Comparison of ENCODE assay signal across 21 cellular contexts in genomic region chr5:87109749-87110148, GRCh38.
"Had no signal": no experiment of that assay in that cellular context is flagged by ENCODE, and none has a peak within 500 bp of the region (broad histone marks: within the 10 kb centered on the region; RNA-seq: fewer than 3 reads in every experiment).

No MANE protein-coding gene starts in this region.

- H3K4me2 ChIP-seq: smooth muscle cell had no signal

- H3K4me1 Mint-ChIP-seq: endodermal cell had no signal

- DNase-seq: activated CD4-positive, alpha-beta memory T cell treated with anti-CD3 and anti-CD28 coated beads, Interleukin-2, amount 10 ng/mL, durations not matched to agents 7 days and 5 days; activated CD4-positive, alpha-beta T cell treated with anti-CD3 and anti-CD28 coated beads, Interleukin-2, amount 10 ng/mL, durations not matched to agents 24 days and 14 days; activated CD8-positive, alpha-beta memory T cell treated with anti-CD3 and anti-CD28 coated beads, Interleukin-2, amount 10 ng/mL, durations not matched to agents 7 days and 5 days; activated gamma-delta T cell; activated naive CD4-positive, alpha-beta T cell treated with anti-CD3 and anti-CD28 coated beads, Interleukin-2, amount 50 U/mL, for 16 hours; activated naive CD8-positive, alpha-beta T cell treated with anti-CD3 and anti-CD28 coated beads, Interleukin-2, amount 50 U/mL, for 24 hours; cerebellar nuclear complex; endodermal cell; head of caudate nucleus; hypothalamus; occipital lobe; sigmoid colon; stimulated activated CD4-positive, alpha-beta T cell treated with anti-CD3 and anti-CD28 coated beads, Interleukin-2, amount 100 ng/mL, for 48 hours; substantia nigra; T-helper 1 cell; thyroid gland had no signal

- H3K27ac ChIP-seq: coronary artery, gastroesophageal sphincter, sigmoid colon, thyroid gland had no signal

- H3K9me3 Mint-ChIP-seq: endodermal cell had no signal

- H3K4me3 ChIP-seq: coronary artery, gastroesophageal sphincter, sigmoid colon, smooth muscle cell, thyroid gland had no signal

- H3K27me3 Mint-ChIP-seq: activated CD4-positive, alpha-beta memory T cell treated with anti-CD3 and anti-CD28 coated beads, Interleukin-2, amount 10 ng/mL, durations not matched to agents 7 days and 5 days; activated CD4-positive, alpha-beta T cell treated with anti-CD3 and anti-CD28 coated beads, Interleukin-2, amount 10 ng/mL, durations not matched to agents 24 days and 14 days; activated CD8-positive, alpha-beta memory T cell treated with anti-CD3 and anti-CD28 coated beads, Interleukin-2, amount 10 ng/mL, durations not matched to agents 7 days and 5 days; activated naive CD8-positive, alpha-beta T cell treated with anti-CD3 and anti-CD28 coated beads, Interleukin-2, amount 50 U/mL, for 24 hours; stimulated activated naive CD8-positive, alpha-beta T cell treated with anti-CD3 and anti-CD28 coated beads, Interleukin-15, Interleukin-2, amounts not matched to agents 100 ng/mL and 50 ng/mL, for 24 hours had no signal

- H3K4me3 Mint-ChIP-seq: activated CD4-positive, alpha-beta memory T cell treated with anti-CD3 and anti-CD28 coated beads, Interleukin-2, amount 10 ng/mL, durations not matched to agents 7 days and 5 days; activated CD4-positive, alpha-beta T cell treated with anti-CD3 and anti-CD28 coated beads, Interleukin-2, amount 10 ng/mL, durations not matched to agents 24 days and 14 days; activated CD8-positive, alpha-beta memory T cell treated with anti-CD3 and anti-CD28 coated beads, Interleukin-2, amount 10 ng/mL, durations not matched to agents 7 days and 5 days; activated naive CD8-positive, alpha-beta T cell treated with anti-CD3 and anti-CD28 coated beads, Interleukin-2, amount 50 U/mL, for 24 hours; activated T-helper 1 cell treated with anti-CD3 and anti-CD28 coated beads, Interleukin-12 subunit alpha, Interleukin-12 subunit beta, Interleukin-2, Interleukin-4 antibody, amounts not matched to agents 30 ng/mL and 10 ng/mL and 1 ng/mL, durations not matched to agents 14 hours and 24 hours and 36 hours; endodermal cell; stimulated activated naive CD8-positive, alpha-beta T cell treated with anti-CD3 and anti-CD28 coated beads, Interleukin-15, Interleukin-2, amounts not matched to agents 100 ng/mL and 50 ng/mL, for 24 hours had no signal

- ATAC-seq: activated CD8-positive, alpha-beta memory T cell treated with anti-CD3 and anti-CD28 coated beads, Interleukin-2, amount 10 ng/mL, durations not matched to agents 7 days and 5 days; activated naive CD8-positive, alpha-beta T cell treated with anti-CD3 and anti-CD28 coated beads, Interleukin-2, amount 50 U/mL, for 24 hours; gastroesophageal sphincter had no signal

- H3K27me3 ChIP-seq: gastroesophageal sphincter, sigmoid colon, thyroid gland had no signal

- H3K27ac Mint-ChIP-seq: activated CD4-positive, alpha-beta memory T cell treated with anti-CD3 and anti-CD28 coated beads, Interleukin-2, amount 10 ng/mL, durations not matched to agents 7 days and 5 days; activated CD4-positive, alpha-beta T cell treated with anti-CD3 and anti-CD28 coated beads, Interleukin-2, amount 10 ng/mL, durations not matched to agents 24 days and 14 days; activated CD8-positive, alpha-beta memory T cell treated with anti-CD3 and anti-CD28 coated beads, Interleukin-2, amount 10 ng/mL, durations not matched to agents 7 days and 5 days; activated naive CD8-positive, alpha-beta T cell treated with anti-CD3 and anti-CD28 coated beads, Interleukin-2, amount 50 U/mL, for 24 hours; activated T-helper 1 cell treated with anti-CD3 and anti-CD28 coated beads, Interleukin-12 subunit alpha, Interleukin-12 subunit beta, Interleukin-2, Interleukin-4 antibody, amounts not matched to agents 30 ng/mL and 10 ng/mL and 1 ng/mL, durations not matched to agents 14 hours and 24 hours and 36 hours; endodermal cell; stimulated activated naive CD8-positive, alpha-beta T cell treated with anti-CD3 and anti-CD28 coated beads, Interleukin-15, Interleukin-2, amounts not matched to agents 100 ng/mL and 50 ng/mL, for 24 hours had no signal

- H3K4me1 ChIP-seq: gastroesophageal sphincter, sigmoid colon, thyroid gland had no signal

- H3K36me3 ChIP-seq: gastroesophageal sphincter, sigmoid colon, thyroid gland had no signal

- H3K9me3 ChIP-seq: gastroesophageal sphincter, sigmoid colon, thyroid gland had no signal
